Comparison of ENCODE assay signal across 31 cellular contexts in genomic region chr17:81187120-81187519, GRCh38. TPM values are rescaled to one million over a fixed set of nuclear protein-coding genes. Genes with fewer than 3 reads are reported as not detected.
"Had no signal": no experiment of that assay in that cellular context is flagged by ENCODE, and none has a peak within 500 bp of the region (broad histone marks: within the 10 kb centered on the region; RNA-seq: fewer than 3 reads in every experiment).

No MANE protein-coding gene starts in this region.

- H3K4me3 ChIP-seq: coronary artery, dorsolateral prefrontal cortex, esophagus squamous epithelium, gastrocnemius medialis, heart right ventricle, left lung, lower lobe of right lung, mucosa of descending colon had no signal

- H3K36me3 Mint-ChIP-seq: mesothelial cell of epicardium had no signal

- H3K9me3 ChIP-seq: esophagus squamous epithelium, gastrocnemius medialis, heart right ventricle, left lung, lower lobe of right lung, mucosa of descending colon had no signal

- H3K4me1 Mint-ChIP-seq: mesothelial cell of epicardium had no signal

- H3K36me3 ChIP-seq: gastrocnemius medialis had no signal

- H3K27ac Mint-ChIP-seq: mesothelial cell of epicardium had no signal

- H3K4me3 Mint-ChIP-seq: mesothelial cell of epicardium had no signal

- H3K27ac ChIP-seq: coronary artery, dorsolateral prefrontal cortex, epithelial cell of prostate, esophagus squamous epithelium, gastrocnemius medialis, heart right ventricle, left lung, lower lobe of right lung had no signal

- H3K4me1 ChIP-seq: esophagus squamous epithelium, gastrocnemius medialis, heart right ventricle, left lung, lower lobe of right lung had no signal

- DNase-seq: dermis blood vessel endothelial cell; dorsolateral prefrontal cortex; effector CD4-positive, alpha-beta T cell; effector memory CD4-positive, alpha-beta T cell; erythroblast; esophagus squamous epithelium; foreskin fibroblast; foreskin melanocyte; gastrocnemius medialis; glutamatergic neuron; head of caudate nucleus; heart right ventricle; hippocampal formation; left cardiac atrium; left lung; left ventricle myocardium superior; lower lobe of right lung; mesenchymal stem cell; mucosa of descending colon had no signal

- ATAC-seq: esophagus mucosa, gastrocnemius medialis, heart right ventricle, left cardiac atrium, left lung, left ventricle myocardium superior, lower lobe of right lung, mucosa of descending colon had no signal

- H3K9me3 Mint-ChIP-seq: mesothelial cell of epicardium had no signal

- H3K27me3 ChIP-seq: dorsolateral prefrontal cortex had no signal

RNA-seq across cellular contexts. Expression of gene PVALEF, which starts 21.8 kb away (rescaled TPM):
- total RNA-seq: dermis blood vessel endothelial cell, endothelial cell of umbilical vein, esophagus mucosa, esophagus squamous epithelium, gastrocnemius medialis, glomerular endothelial cell, heart right ventricle, kidney epithelial cell, left cardiac atrium, left lung, lower leg skin, lower lobe of right lung, lung microvascular endothelial cell, mesenteric fat pad, mucosa of descending colon, myocyte had no signal
- polyA plus RNA-seq: endothelial cell of umbilical vein, heart right ventricle, keratinocyte had no signal
